ENCODE assay signal across 8 cellular contexts in genomic region chr2:171878481-171878993, GRCh38. TPM values are rescaled to one million over a fixed set of nuclear protein-coding genes. Genes with fewer than 3 reads are reported as not detected.
A peak's percentile ranks its signal among the peaks of the same experiment; 100 is the strongest.
DNase-seq lines count a peak whose midpoint lies in the region; ATAC-seq and TF ChIP-seq lines count a peak whose summit lies in the region.

No MANE protein-coding gene starts in this region.

- CTCF ChIA-PET in HEK293T (lab: Yijun Ruan, JAX), result no interaction called here

- ATAC-seq in HG02973 (IDR thresholded peaks at IDR 0.05; ENCODE audit: unreplicated experiment) (no peak), GM19463 (IDR thresholded peaks at IDR 0.05; ENCODE audit: unreplicated experiment) (no peak)

- POLR2A ChIA-PET in HEK293T (lab: Yijun Ruan, JAX), result interaction anchor here (2.5 kb wide), 1 partner anchor 15 kb away, joined by 13 read pairs; the partner anchor contains the start of gene SLC25A12

- DNase-seq in HEK293T (ENCODE audit: extremely low spot score), result peak; percentile 31
- DNase-seq in RPMI7951 (ENCODE audit: low read depth), result peak; percentile 65
- peak; percentile 24 for DNase-seq in fibroblast of the conjunctiva (ENCODE audit: low read depth)
- peak; percentile 57 for DNase-seq in smooth muscle cell of the brain vasculature (ENCODE audit: low read depth, low spot score)
- DNase-seq in ecto neural progenitor cell (ENCODE audit: low spot score), result no peak
- no peak for DNase-seq in NCI-H1105 (lab: John Stamatoyannopoulos, UW)

TF ChIP-seq in HEK293T, 16 proteins besides CTCF, POLR2A, EP300 and RAD21:
- TF ChIP-seq SP1 (IDR thresholded peaks at IDR 0.05), result no peak
- TF ChIP-seq SUZ12 (IDR thresholded peaks at IDR 0.05), result no peak
- 0 out of 2 replicates have a peak, but pooled peaks have one; percentile 19 for TF ChIP-seq PKNOX1 (IDR thresholded peaks at IDR 0.05)

RNA-seq across cellular contexts. Expression of gene SLC25A12, which starts 15.5 kb away (rescaled TPM):
- total RNA-seq in RPMI7951 (2014; rRNA removed; shearing (Covaris generic)), result 35.7 and 39.9 TPM in 2 replicates

RNA-seq across cellular contexts. Expression of gene HAT1, which starts 43.7 kb away (rescaled TPM):
- total RNA-seq in RPMI7951 (2014; rRNA removed; shearing (Covaris generic)), result 140 and 164 TPM in 2 replicates

Comparison
In these comparisons a context has a peak if more than half of its experiments do, and no peak if none do; other contexts are left out.
1. DNase-seq: peak in HEK293T (single experiment), RPMI7951 (single experiment), fibroblast of the conjunctiva (single experiment) and smooth muscle cell of the brain vasculature (single experiment); none in ecto neural progenitor cell (single experiment) and NCI-H1105 (single experiment).